In genomic region chr5:642481-642880, GRCh38 we compare ENCODE assay signal across 18 cellular contexts.
"Had no signal": no experiment of that assay in that cellular context is flagged by ENCODE, and none has a peak within 500 bp of the region (broad histone marks: within the 10 kb centered on the region; RNA-seq: fewer than 3 reads in every experiment).

No MANE protein-coding gene starts in this region.

- H3K4me1 ChIP-seq: heart right ventricle, left ventricle myocardium inferior, right atrium auricular region, tibial nerve had no signal

- H3K27me3 Mint-ChIP-seq: central memory CD8-positive, alpha-beta T cell; naive thymus-derived CD4-positive, alpha-beta T cell; stimulated activated memory B cell treated with anti-CD40 and anti-IgM and Interleukin-4, amounts not matched to agents 10 μg/mL and 1 μg/mL and 100 μg/mL, for 72 hours; stimulated activated naive CD8-positive, alpha-beta T cell treated with anti-CD3 and anti-CD28 coated beads, Interleukin-15, amount 100 ng/mL, for 72 hours had no signal

- H3K9me3 Mint-ChIP-seq: central memory CD8-positive, alpha-beta T cell; naive thymus-derived CD4-positive, alpha-beta T cell; nephron progenitor cell; stimulated activated memory B cell treated with anti-CD40 and anti-IgM and Interleukin-4, amounts not matched to agents 10 μg/mL and 1 μg/mL and 100 μg/mL, for 72 hours; stimulated activated naive CD8-positive, alpha-beta T cell treated with anti-CD3 and anti-CD28 coated beads, Interleukin-15, amount 100 ng/mL, for 72 hours had no signal

- ATAC-seq: esophagus mucosa; heart right ventricle; naive thymus-derived CD4-positive, alpha-beta T cell; stimulated activated memory B cell treated with anti-CD40 and anti-IgM and Interleukin-4, amounts not matched to agents 10 μg/mL and 1 μg/mL and 100 μg/mL, for 72 hours; stimulated activated naive CD8-positive, alpha-beta T cell treated with anti-CD3 and anti-CD28 coated beads, Interleukin-15, amount 100 ng/mL, for 72 hours had no signal

- H3K9me3 ChIP-seq: heart right ventricle, left ventricle myocardium inferior, right atrium auricular region, testis, tibial nerve had no signal

- H3K27ac ChIP-seq: heart right ventricle, left ventricle myocardium inferior, right atrium auricular region, testis, tibial nerve had no signal

- H3K4me3 Mint-ChIP-seq: central memory CD8-positive, alpha-beta T cell; naive thymus-derived CD4-positive, alpha-beta T cell; nephron progenitor cell; stimulated activated memory B cell treated with anti-CD40 and anti-IgM and Interleukin-4, amounts not matched to agents 10 μg/mL and 1 μg/mL and 100 μg/mL, for 72 hours; stimulated activated naive CD8-positive, alpha-beta T cell treated with anti-CD3 and anti-CD28 coated beads, Interleukin-15, amount 100 ng/mL, for 72 hours had no signal

- H3K4me3 ChIP-seq: heart right ventricle, left ventricle myocardium inferior, right atrium auricular region, testis, tibial nerve had no signal

- FAIRE-seq: endometrium, frontal cortex, small intestine had no signal

- DNase-seq: effector memory CD4-positive, alpha-beta T cell; heart right ventricle; hypothalamus; islet precursor cell; left ventricle myocardium inferior; naive thymus-derived CD4-positive, alpha-beta T cell; nephron progenitor cell; small intestine; stimulated activated CD4-positive, alpha-beta T cell treated with anti-CD3 and anti-CD28 coated beads, Interleukin-4, amount 100 ng/mL, for 24 hours; stimulated activated naive CD8-positive, alpha-beta T cell treated with anti-CD3 and anti-CD28 coated beads, Interleukin-15, amount 100 ng/mL, for 72 hours; testis had no signal

- H3K27ac Mint-ChIP-seq: naive thymus-derived CD4-positive, alpha-beta T cell; nephron progenitor cell; stimulated activated naive CD8-positive, alpha-beta T cell treated with anti-CD3 and anti-CD28 coated beads, Interleukin-15, amount 100 ng/mL, for 72 hours had no signal

- H3K27me3 ChIP-seq: heart right ventricle, right atrium auricular region, testis, tibial nerve had no signal

- H3K4me1 Mint-ChIP-seq: central memory CD8-positive, alpha-beta T cell had no signal
